Comparison of ENCODE assay signal across 26 cellular contexts in the genomic region with DNA sequence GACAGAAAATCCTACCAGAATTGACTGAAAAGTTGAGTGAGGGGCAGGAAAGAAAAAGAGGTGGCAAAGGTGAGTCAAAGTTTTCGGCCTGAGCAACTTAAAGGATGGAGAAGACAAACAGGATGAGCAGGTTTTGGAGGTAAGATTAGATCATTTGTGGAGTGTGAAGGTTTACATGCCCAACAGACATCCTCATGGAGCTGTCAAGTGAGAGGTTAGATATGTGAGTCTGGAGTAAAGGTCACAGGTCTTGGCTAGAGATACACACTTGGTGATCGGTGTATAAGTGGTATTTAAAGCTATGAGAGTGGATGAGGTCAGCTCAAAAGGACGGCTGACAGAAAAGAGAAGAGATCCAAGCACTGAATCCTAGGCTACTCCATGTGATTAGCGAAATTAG. TPM values are rescaled to one million over a fixed set of nuclear protein-coding genes. Genes with fewer than 3 reads are reported as not detected.
DNase-seq lines count a peak whose midpoint lies in the region; ATAC-seq, FAIRE-seq and TF ChIP-seq lines count a peak whose summit lies in the region.
"Had no signal": no experiment of that assay in that cellular context is flagged by ENCODE, and none has a peak within 500 bp of the region (broad histone marks: within the 10 kb centered on the region; RNA-seq: fewer than 3 reads in every experiment).

No MANE protein-coding gene starts in this region.

- FAIRE-seq in K562 (lab: Jason Lieb, UNC) = peak; percentile 6
- FAIRE-seq in H54 (lab: Jason Lieb, UNC) = no peak
- FAIRE-seq: H1 had no signal

- no peak overlapping the region for H3K9ac ChIP-seq in K562 (ENCODE audit: insufficient read depth in 1 of 2, low read depth in 2 of 2, low read length in 2 of 2)

- H2AFZ ChIP-seq in K562 (ENCODE audit: low read depth, low read length) = no peak overlapping the region

- H3K4me3 ChIP-seq in K562 (no peak overlapping the region), neutrophil (ENCODE audit: low read depth in 1 of 2, low read length in 1 of 2) (no peak overlapping the region)
- H3K4me3 ChIP-seq: MG63 had no signal

- no peak for TF ChIP-seq CTCF in K562 (IDR thresholded peaks at IDR 0.05 in 2 of 3, conservative IDR thresholded peaks at IDR 0.05 in 1 of 3; ENCODE audit: insufficient read depth in 2 of 3, low read depth in 1 of 3, low read length in 3 of 3)
- no peak for TF ChIP-seq CTCF in neutrophil (IDR thresholded peaks at IDR 0.05)

- CTCF ChIA-PET in K562 (lab: Yijun Ruan, JAX; ENCODE audit: low intra/inter-chr PET ratio) = no interaction called here

- H3K27me3 ChIP-seq in K562 (ENCODE audit: control insufficient read depth in 2 of 2, insufficient read depth in 2 of 2, low read length in 2 of 2) = no peaks in the 10 kb centered on the region
- no peaks in the 10 kb centered on the region for H3K27me3 ChIP-seq in neutrophil
- H3K27me3 ChIP-seq: MG63 had no signal

- no peak for TF ChIP-seq RAD21 in K562 (CRISPR knock-in tag; conservative IDR thresholded peaks at IDR 0.05 in 1 of 2, IDR thresholded peaks at IDR 0.05 in 1 of 2)

- no peaks in the 10 kb centered on the region for H3K9me1 ChIP-seq in K562 (ENCODE audit: control insufficient read depth, insufficient read depth, low read length)

- H3K36me3 ChIP-seq in K562 (ENCODE audit: control insufficient read depth, insufficient read depth, low read length) (no peaks in the 10 kb centered on the region), neutrophil (no peaks in the 10 kb centered on the region)
- H3K36me3 ChIP-seq: MG63 had no signal

- no peak for ATAC-seq in K562
- ATAC-seq: CD8-positive, alpha-beta T cell; SK-N-SH treated with all-trans-retinoic acid at 6 μM for 48 hours had no signal

- H3K4me2 ChIP-seq in K562 (ENCODE audit: insufficient read depth, low read length) = no peak overlapping the region

- H4K20me1 ChIP-seq in K562 (replicated peaks; ENCODE audit: control insufficient read depth, insufficient read depth, low read length) = no peaks in the 10 kb centered on the region

- TF ChIP-seq POLR2A in K562 (conservative IDR thresholded peaks at IDR 0.05) (no peak), H54 (IDR thresholded peaks at IDR 0.05; ENCODE audit: low read depth, low read length) (no peak)

- BruUV-seq in K562 (replicated peaks; lab: Mats Ljungman, UMichigan) = no TSS peak

- in situ Hi-C loops in K562 (cut with MboI) = no loop called here

- 19% methylated on average over 4 of the region's 4 CpGs for WGBS in K562 (ENCODE audit: insufficient coverage, low coverage, missing lambda C conversion rate)

- no peaks in the 10 kb centered on the region for H3K79me2 ChIP-seq in K562 (ENCODE audit: control insufficient read depth, insufficient read depth, low read length)

- H3K27ac ChIP-seq in K562 (ENCODE audit: extremely low read depth, low read depth, low read length) (no peak overlapping the region), neutrophil (peak overlapping the region; percentile 36)

- H3K4me1 ChIP-seq in K562 (replicated peaks in 1 of 2; ENCODE audit: control insufficient read depth in 2 of 2, insufficient read depth in 2 of 2, low read length in 2 of 2) (no peaks in the 10 kb centered on the region; a peak in 1 of 5 replicates), neutrophil (ENCODE audit: control insufficient read depth in 1 of 2, insufficient read depth in 1 of 2, low read depth in 1 of 2, low read length in 1 of 2) (peaks cover 8 to 20% of the 10 kb centered on the region in 2 experiments)

- intact Hi-C loops in K562 (cut with micrococcal nuclease) = no loop called here

- DNase-seq in NCI-H2196 (lab: John Stamatoyannopoulos, UW; ENCODE audit: unreplicated experiment) = peak; percentile 21
- DNase-seq in NCI-H2196 treated with DMSO at 0.1 percent for 48 hours (lab: John Stamatoyannopoulos, UW; ENCODE audit: unreplicated experiment) = no peak
- DNase-seq in DMS53 treated with DMSO at 0.1 percent for 48 hours (lab: John Stamatoyannopoulos, UW; ENCODE audit: unreplicated experiment) = peak; percentile 90
- DNase-seq in K562 (ENCODE audit: extremely low read depth in 1 of 4, low spot score in 3 of 4) = no peak
- no peak for DNase-seq in EL
- DNase-seq in occipital lobe (lab: John Stamatoyannopoulos, UW) = no peak
- no peak for DNase-seq in H54 (ENCODE audit: insufficient read length, low spot score)
- DNase-seq: 8988T; AML-193; C1 segment of cervical spinal cord; CD8-positive, alpha-beta T cell; GF-D8; Kasumi-1; MG63; NCI-H1417; NCI-H1694 treated with DMSO at 0.1 percent for 48 hours; NCI-H2081 treated with DMSO at 0.1 percent for 48 hours; NCI-H345; NCI-H526; OCI-M1; SHP77 had no signal

- no peak for TF ChIP-seq EP300 in K562 (IDR thresholded peaks at IDR 0.05; ENCODE audit: low read length)

- POLR2A ChIA-PET in K562 (lab: Yijun Ruan, JAX) = interaction anchor here (1.0 to 5.8 kb wide), 2 partner anchors 10 to 19 kb away, joined by 4 to 35 read pairs; a partner anchor contains a TSS

- no peaks in the 10 kb centered on the region for H3K9me3 ChIP-seq in K562 (replicated peaks; ENCODE audit: control insufficient read depth, insufficient read depth, low read depth, low read length)
- H3K9me3 ChIP-seq in neutrophil = no peaks in the 10 kb centered on the region
- H3K9me3 ChIP-seq: MG63 had no signal

TF ChIP-seq in K562, 482 proteins besides CTCF, POLR2A, EP300 and RAD21 (continues in another document):
- TF ChIP-seq ZNF384 (IDR thresholded peaks at IDR 0.05; ENCODE audit: low read depth, low read length) = no peak

RNA-seq across cellular contexts. Expression of a gene that starts 11.1 kb away (rescaled TPM):
- total RNA-seq in K562 (2011; cell fraction: chromatin; rRNA removed; ENCODE audit: low replicate concordance) = 123 and 212 TPM in 2 replicates
- 138 and 168 TPM in 2 replicates for total RNA-seq in K562 (2011; cell fraction: nucleolus; rRNA removed)
- total RNA-seq in K562 (2011; cell fraction: nucleoplasm; rRNA removed) = 206 and 258 TPM in 2 replicates
- total RNA-seq in K562 (2014; rRNA removed) = 426 and 468 TPM in 2 replicates
- total RNA-seq in K562 (2014; rRNA removed; fragmentation: Illumina TruSeq; extraction: Trizol) = 562 and 622 TPM in 2 replicates
- 508 and 559 TPM in 2 replicates for total RNA-seq in K562 (2015; rRNA removed; fragmentation: Illumina TruSeq; extraction: Trizol)
- total RNA-seq in K562 (2021) = 308 TPM in 2 replicates
- polyA plus RNA-seq in K562 (2011; rRNA removed) = 714 and 790 TPM in 2 replicates
- polyA plus RNA-seq in K562 (2011; cell fraction: cytosol; rRNA removed) = 163 and 438 TPM in 2 replicates
- polyA plus RNA-seq in K562 (2011; cell fraction: nucleus; rRNA removed) = 127 and 293 TPM in 2 replicates
- polyA plus RNA-seq in K562 (2012) = 525 and 687 TPM in 2 replicates
- polyA plus RNA-seq in K562 (2014; fragmentation: Illumina TruSeq; extraction: Trizol) = 471 and 510 TPM in 2 replicates
- polyA plus RNA-seq in K562 (2014; fragmentation: Nextera tagmentation; extraction: Ambion mirVana) = 1,000 to 10,000 TPM in 1 of 2 experiments, 100 to 1,000 TPM in 1; 837 to 1,031 TPM
- 365 and 466 TPM in 2 replicates for polyA plus RNA-seq in K562 (2014; rRNA removed)
- polyA minus RNA-seq in K562 (2011; rRNA and poly(A)+ RNA removed) = 571 and 811 TPM in 2 replicates
- 177 and 220 TPM in 2 replicates for polyA minus RNA-seq in K562 (2011; cell fraction: cytosol; rRNA and poly(A)+ RNA removed)
- 135 and 263 TPM in 2 replicates for polyA minus RNA-seq in K562 (2011; cell fraction: nucleus; rRNA and poly(A)+ RNA removed)
- 49.9 TPM for total RNA-seq in occipital lobe

RNA-seq across cellular contexts. Expression of a gene that starts 16.7 kb away (rescaled TPM):
- 0.44 and 1.2 TPM in 2 replicates for total RNA-seq in K562 (2011; cell fraction: chromatin; rRNA removed; ENCODE audit: low replicate concordance)
- total RNA-seq in K562 (2011; cell fraction: nucleolus; rRNA removed) = 0.17 and 0.26 TPM in 2 replicates
- 0.15 and 0.29 TPM in 2 replicates for total RNA-seq in K562 (2011; cell fraction: nucleoplasm; rRNA removed)
- total RNA-seq in K562 (2014; rRNA removed) (0.41 and 0.59 TPM in 2 replicates), K562 (2014; rRNA removed; fragmentation: Illumina TruSeq; extraction: Trizol) (0.22 and 0.29 TPM in 2 replicates), K562 (2015; rRNA removed; fragmentation: Illumina TruSeq; extraction: Trizol) (0.47 and 0.64 TPM in 2 replicates), K562 (2021) (0.29 and 0.35 TPM in 2 replicates), occipital lobe (2.3 TPM)
- polyA plus RNA-seq in K562 (2011; rRNA removed) (0.06 and 0.16 TPM in 2 replicates), K562 (2014; fragmentation: Illumina TruSeq; extraction: Trizol) (0.25 and 0.71 TPM in 2 replicates), K562 (2014; fragmentation: Nextera tagmentation; extraction: Ambion mirVana) (under 1 TPM; 0.01 to 0.03 TPM), K562 (2014; rRNA removed) (0.32 and 0.62 TPM in 2 replicates)
- polyA plus RNA-seq in K562 (2011; cell fraction: cytosol; rRNA removed) = 0.06 and 0.15 TPM in 2 replicates
- polyA plus RNA-seq in K562 (2011; cell fraction: nucleus; rRNA removed) = 0.26 and 0.32 TPM in 2 replicates
- polyA plus RNA-seq in K562 (2012) = 0.44 and 1.8 TPM in 2 replicates
- polyA minus RNA-seq in K562 (2011; rRNA and poly(A)+ RNA removed) = 0.25 and 0.30 TPM in 2 replicates
- polyA minus RNA-seq in K562 (2011; cell fraction: cytosol; rRNA and poly(A)+ RNA removed) = 0.18 and 0.19 TPM in 2 replicates
- polyA minus RNA-seq in K562 (2011; cell fraction: nucleus; rRNA and poly(A)+ RNA removed) = 0.13 and 0.33 TPM in 2 replicates
- total RNA-seq: Daoy, RPMI7951 had no signal

RNA-seq across cellular contexts. Expression of a gene that starts 25.5 kb away (rescaled TPM):
- total RNA-seq in K562 (2011; cell fraction: chromatin; rRNA removed; ENCODE audit: low replicate concordance) = 18.4 and 30.7 TPM in 2 replicates
- total RNA-seq in K562 (2011; cell fraction: nucleolus; rRNA removed) = 35.7 and 36.0 TPM in 2 replicates
- 40.3 and 46.9 TPM in 2 replicates for total RNA-seq in K562 (2011; cell fraction: nucleoplasm; rRNA removed)
- total RNA-seq in K562 (2014; rRNA removed) (220 and 238 TPM in 2 replicates), K562 (2014; rRNA removed; fragmentation: Illumina TruSeq; extraction: Trizol) (478 and 512 TPM in 2 replicates), K562 (2015; rRNA removed; fragmentation: Illumina TruSeq; extraction: Trizol) (357 and 396 TPM in 2 replicates), K562 (2021) (242 and 256 TPM in 2 replicates), occipital lobe (156 TPM)
- polyA plus RNA-seq in K562 (2011; rRNA removed) (531 and 554 TPM in 2 replicates), K562 (2014; fragmentation: Illumina TruSeq; extraction: Trizol) (451 and 463 TPM in 2 replicates), K562 (2014; fragmentation: Nextera tagmentation; extraction: Ambion mirVana) (100 to 1,000 TPM; 913 to 995 TPM), K562 (2014; rRNA removed) (270 and 274 TPM in 2 replicates)
- polyA plus RNA-seq in K562 (2011; cell fraction: cytosol; rRNA removed) = 196 and 355 TPM in 2 replicates
- 72.1 and 160 TPM in 2 replicates for polyA plus RNA-seq in K562 (2011; cell fraction: nucleus; rRNA removed)
- 338 and 426 TPM in 2 replicates for polyA plus RNA-seq in K562 (2012)
- 343 and 432 TPM in 2 replicates for polyA minus RNA-seq in K562 (2011; rRNA and poly(A)+ RNA removed)
- polyA minus RNA-seq in K562 (2011; cell fraction: cytosol; rRNA and poly(A)+ RNA removed) = 128 and 163 TPM in 2 replicates
- 25.4 and 59.0 TPM in 2 replicates for polyA minus RNA-seq in K562 (2011; cell fraction: nucleus; rRNA and poly(A)+ RNA removed)

Comparison
In these comparisons a context has a peak if more than half of its experiments do, and no peak if none do; other contexts are left out.
1. DNase-seq: peak in NCI-H2196 (single experiment) and DMS53 treated with DMSO at 0.1 percent for 48 hours (single experiment); none in NCI-H2196 treated with DMSO at 0.1 percent for 48 hours (single experiment), K562 (0 of 4), EL (single experiment), occipital lobe (single experiment) and H54 (single experiment).